17 cellular contexts compared by ENCODE assay signal in genomic region chr18:13285874-13286273, GRCh38.
"Had no signal": no experiment of that assay in that cellular context is flagged by ENCODE, and none has a peak within 500 bp of the region (broad histone marks: within the 10 kb centered on the region; RNA-seq: fewer than 3 reads in every experiment).

No MANE protein-coding gene starts in this region.

- DNase-seq: colonic mucosa; dermis blood vessel endothelial cell; erythroblast; foreskin keratinocyte; immature natural killer cell; left cardiac atrium; left ventricle myocardium superior; mesendoderm; naive thymus-derived CD4-positive, alpha-beta T cell; sigmoid colon; stimulated activated CD4-positive, alpha-beta T cell treated with anti-CD3 and anti-CD28 coated beads, Interleukin-12 subunit alpha, Interleukin-12 subunit beta, amount 100 ng/mL, for 4 hours; stimulated activated CD4-positive, alpha-beta T cell treated with anti-CD3 and anti-CD28 coated beads, Interleukin-2, amount 100 ng/mL, for 48 hours; stimulated activated naive CD4-positive, alpha-beta T cell treated with Interleukin-2 at 50 U/mL for 16 hours; trophoblast cell had no signal

- H3K27me3 Mint-ChIP-seq: naive thymus-derived CD4-positive, alpha-beta T cell had no signal

- H3K4me1 Mint-ChIP-seq: immature natural killer cell had no signal

- H3K4me3 ChIP-seq: colonic mucosa, sigmoid colon, skin epidermis had no signal

- H3K4me3 Mint-ChIP-seq: immature natural killer cell; naive thymus-derived CD4-positive, alpha-beta T cell had no signal

- FAIRE-seq: keratinocyte had no signal

- H3K36me3 ChIP-seq: colonic mucosa, neutrophil, sigmoid colon had no signal

- H3K27me3 ChIP-seq: colonic mucosa, foreskin keratinocyte, neutrophil, sigmoid colon had no signal

- H3K36me3 Mint-ChIP-seq: immature natural killer cell had no signal

- H3K4me1 ChIP-seq: colonic mucosa, foreskin keratinocyte had no signal

- H3K27ac Mint-ChIP-seq: immature natural killer cell had no signal

- H3K9me3 ChIP-seq: colonic mucosa, neutrophil, sigmoid colon had no signal

- ATAC-seq: foreskin keratinocyte; left cardiac atrium; left ventricle myocardium superior; naive thymus-derived CD4-positive, alpha-beta T cell had no signal

- H3K27ac ChIP-seq: colonic mucosa, foreskin keratinocyte, neutrophil, sigmoid colon had no signal
